Comparison of ENCODE assay signal across 8 cellular contexts in the genomic region with DNA sequence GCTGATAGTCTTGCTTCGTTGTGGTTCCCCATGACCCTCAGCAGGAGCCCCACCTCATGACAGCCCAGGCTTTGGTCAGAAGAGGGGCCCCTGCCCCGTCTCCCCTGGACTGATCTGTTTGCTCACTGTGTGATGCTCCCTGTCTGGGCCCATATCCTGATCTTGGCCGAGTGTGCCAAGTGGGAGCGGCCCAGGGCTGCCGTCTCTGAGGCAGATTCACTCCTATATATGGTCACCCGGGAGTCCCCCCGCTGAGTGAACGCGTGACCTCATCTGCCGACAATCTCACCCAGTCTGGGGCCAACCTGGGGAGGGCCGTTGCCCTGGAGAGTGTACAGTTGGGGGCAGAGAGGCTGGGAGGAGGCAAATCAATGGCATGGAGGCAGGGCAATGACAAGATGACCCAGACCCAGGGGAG. TPM values are rescaled to one million over a fixed set of nuclear protein-coding genes. Genes with fewer than 3 reads are reported as not detected.
A peak's percentile ranks its signal among the peaks of the same experiment; 100 is the strongest.
DNase-seq lines count a peak whose midpoint lies in the region; ATAC-seq and TF ChIP-seq lines count a peak whose summit lies in the region.

No MANE protein-coding gene starts in this region.

- no peaks in the 10 kb centered on the region for H4K20me1 ChIP-seq in mammary epithelial cell (ENCODE audit: insufficient read depth, low read length)

- no peaks in the 10 kb centered on the region for H3K36me3 ChIP-seq in mammary epithelial cell (ENCODE audit: insufficient read depth, low read length)
- H3K36me3 ChIP-seq in thoracic aorta: peaks cover 8% of the 10 kb centered on the region

- ATAC-seq in left colon (peak; percentile 55), thoracic aorta (ENCODE audit: insufficient number of reproducible peaks, low FRiP score, low read depth) (peak; percentile 67), HG03520 (IDR thresholded peaks at IDR 0.05; ENCODE audit: unreplicated experiment) (no peak), GM19463 (IDR thresholded peaks at IDR 0.05; ENCODE audit: unreplicated experiment) (no peak)

- H3K4me3 ChIP-seq in mammary epithelial cell (replicated peaks in 1 of 3; ENCODE audit: insufficient read depth in 1 of 3, low read depth in 2 of 3, low read length in 3 of 3) (no peak overlapping the region), thoracic aorta (no peak overlapping the region)

- no peak overlapping the region for H3K9ac ChIP-seq in mammary epithelial cell (ENCODE audit: insufficient read depth, low read length)

- H3K9me3 ChIP-seq in mammary epithelial cell (replicated peaks; ENCODE audit: insufficient read depth, low read length): no peaks in the 10 kb centered on the region
- no peaks in the 10 kb centered on the region for H3K9me3 ChIP-seq in thoracic aorta

- peak; percentile 65 for DNase-seq in HK-2 (ENCODE audit: unreplicated experiment)
- peak; percentile 32 for DNase-seq in mammary epithelial cell
- peak; percentile 53 to 76 for DNase-seq in left colon
- DNase-seq in thoracic aorta (ENCODE audit: low spot score): peak; percentile 71
- no peak for DNase-seq in 8988T
- no peak for DNase-seq in COR-L47 (lab: John Stamatoyannopoulos, UW)

- in situ Hi-C loops in mammary epithelial cell (cut with MboI; ENCODE audit: low sequenced_read_pairs in 2 of 2): no loop called here

- H3K27me3 ChIP-seq in mammary epithelial cell (ENCODE audit: insufficient read depth, low read length): no peaks in the 10 kb centered on the region
- H3K27me3 ChIP-seq in thoracic aorta (replicated peaks; ENCODE audit: insufficient read depth): no peaks in the 10 kb centered on the region

- intact Hi-C loops in mammary epithelial cell (cut with micrococcal nuclease): no loop called here
- intact Hi-C loops in left colon (cut with DNase I, micrococcal nuclease): no loop called here

- dilution Hi-C loops in mammary epithelial cell (cut with HindIII; ENCODE audit: low sequenced_read_pairs): no loop called here

- CTCF ChIA-PET in mammary epithelial cell (lab: Charles Lee; ENCODE audit: low non-redundant PET): no interaction called here

- no peak overlapping the region for H3K4me2 ChIP-seq in mammary epithelial cell (ENCODE audit: insufficient read depth, low read depth, low read length)

- 16% methylated on average over 10 of the region's 11 CpGs for WGBS in mammary epithelial cell (ENCODE audit: low coverage, missing lambda C conversion rate)

- H3K4me1 ChIP-seq in mammary epithelial cell (ENCODE audit: insufficient read depth, low read length) (no peaks in the 10 kb centered on the region), thoracic aorta (ENCODE audit: control insufficient read depth in 1 of 2, low read depth in 2 of 2) (peaks cover 19 to 42% of the 10 kb centered on the region in 2 donors)

- no TSS peak for BruUV-seq in mammary epithelial cell (replicated peaks; lab: Mats Ljungman, UMichigan)

- no peak overlapping the region for H3K27ac ChIP-seq in mammary epithelial cell (ENCODE audit: insufficient read depth, low read depth, low read length)
- peak overlapping the region; percentile 80 to 87 for H3K27ac ChIP-seq in thoracic aorta

- H2AFZ ChIP-seq in mammary epithelial cell (ENCODE audit: low read depth, low read length): peak overlapping the region; percentile 45

- TF ChIP-seq CTCF in mammary epithelial cell (conservative IDR thresholded peaks at IDR 0.05 in 1 of 2, IDR thresholded peaks at IDR 0.05 in 1 of 2; ENCODE audit: extremely low read depth in 1 of 2, insufficient read depth in 1 of 2, low read depth in 1 of 2, low read length in 2 of 2) (no peak), thoracic aorta (IDR thresholded peaks at IDR 0.05) (no peak)

- no peaks in the 10 kb centered on the region for H3K79me2 ChIP-seq in mammary epithelial cell (ENCODE audit: insufficient read depth, low read length)

RNA-seq across cellular contexts. Expression of a gene that starts 34.5 kb away (rescaled TPM):
- total RNA-seq in mammary epithelial cell: 10 to 100 TPM; 32.0 to 78.1 TPM
- polyA plus RNA-seq in mammary epithelial cell: 136 TPM
- polyA minus RNA-seq in mammary epithelial cell: 94.0 TPM
- total RNA-seq in left colon: 100 to 1,000 TPM in 1 of 2 donors, 10 to 100 TPM in 1; 86.6 to 105 TPM
- total RNA-seq in thoracic aorta: 10 to 100 TPM in 1 of 2 donors, 1 to 10 TPM in 1; 5.7 to 44.2 TPM

Comparison
In these comparisons a context has a peak if more than half of its experiments do, and no peak if none do; other contexts are left out.
1. DNase-seq: peak in HK-2 (single experiment), mammary epithelial cell (single experiment), left colon (2 of 2) and thoracic aorta (single experiment); none in 8988T (single experiment) and COR-L47 (single experiment).
2. ATAC-seq: peak in left colon (single experiment) and thoracic aorta (single experiment); none in HG03520 (single experiment) and GM19463 (single experiment).